ENCODE assay signal across 8 cellular contexts in genomic region chr7:149379625-149380024, GRCh38.
"Had no signal": no experiment of that assay in that cellular context is flagged by ENCODE, and none has a peak within 500 bp of the region (broad histone marks: within the 10 kb centered on the region; RNA-seq: fewer than 3 reads in every experiment).

No MANE protein-coding gene starts in this region.

- H3K4me2 ChIP-seq: KMS-11 had no signal

- ATAC-seq: HepG2 had no signal

- H3K27ac ChIP-seq: HL-60, KMS-11 had no signal

- FAIRE-seq: HepG2, HTR-8/SVneo had no signal

- H3K9ac ChIP-seq: KMS-11 had no signal

- DNase-seq: IMR-90, Karpas-422, KBM-7, KG1 had no signal
